8 cellular contexts compared by ENCODE assay signal in the genomic region with DNA sequence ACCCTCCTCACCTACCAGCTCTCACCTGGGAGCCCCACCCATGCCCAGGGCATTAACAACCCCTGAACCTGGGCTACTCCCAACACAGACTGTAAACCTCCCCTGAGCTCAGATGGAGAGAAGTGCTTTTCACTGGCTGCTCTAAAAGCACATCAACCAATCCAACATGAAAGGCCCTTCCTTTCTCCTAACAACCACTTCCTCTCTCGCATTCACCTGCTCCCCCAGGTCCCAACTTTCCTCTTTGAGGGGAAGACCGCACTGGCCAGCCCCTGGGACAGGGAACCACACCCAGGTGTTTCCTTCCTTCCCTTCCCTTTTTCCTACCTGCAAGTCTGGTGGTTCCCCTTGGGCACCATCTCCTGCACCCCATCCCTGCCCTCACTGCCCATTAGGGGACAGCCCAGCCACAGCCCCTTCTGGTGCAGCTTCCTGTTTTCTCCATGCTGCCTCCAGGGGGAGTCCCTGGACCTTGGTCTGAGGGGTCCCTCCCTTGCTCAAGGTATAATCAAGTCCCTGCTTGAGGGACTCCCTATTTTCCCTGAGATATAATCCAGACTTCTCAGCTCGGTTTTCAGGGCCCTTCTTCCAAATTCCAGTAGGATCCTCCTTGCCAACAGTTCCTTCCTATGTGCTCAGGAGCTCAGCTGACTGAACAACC. TPM values are rescaled to one million over a fixed set of nuclear protein-coding genes. Genes with fewer than 3 reads are reported as not detected.
DNase-seq lines count a peak whose midpoint lies in the region; ATAC-seq and TF ChIP-seq lines count a peak whose summit lies in the region.

No MANE protein-coding gene starts in this region.

- intact Hi-C loops in Caco-2 (cut with micrococcal nuclease; ENCODE audit: unreplicated experiment) (no loop called here), right lobe of liver (cut with DNase I) (no loop called here)

- H3K27me3 Mint-ChIP-seq in Caco-2 (ENCODE audit: insufficient read depth, unreplicated experiment) = no peaks in the 10 kb centered on the region
- H3K27me3 Mint-ChIP-seq in HFFc6 (ENCODE audit: insufficient read depth) = peaks cover 15% of the 10 kb centered on the region

- H3K36me3 ChIP-seq in Caco-2 (ENCODE audit: control insufficient read depth, insufficient read depth, low read length) (no peaks in the 10 kb centered on the region), adipocyte (ENCODE audit: control insufficient read depth, insufficient read depth, low read length, severe bottlenecking) (no peaks in the 10 kb centered on the region), right lobe of liver (no peaks in the 10 kb centered on the region)

- CTCF ChIA-PET in Caco-2 (lab: Charles Lee) = interaction anchor here (0.6 to 1.2 kb wide), 7 partner anchors 9 to 77 kb away, joined by 3 to 8 read pairs (median 3); no protein-coding TSS in a partner anchor

- H3K36me3 Mint-ChIP-seq in Caco-2 (ENCODE audit: insufficient read depth, unreplicated experiment) (no peaks in the 10 kb centered on the region), HFFc6 (ENCODE audit: low read depth) (no peaks in the 10 kb centered on the region)

- H3K27ac ChIP-seq in right lobe of liver = peak overlapping the region in 2 of 3 donors; percentile 71 to 87

- H3K4me1 ChIP-seq in Caco-2 = no peaks in the 10 kb centered on the region; the same call in 1 of the 2 replicates
- peaks cover 12% of the 10 kb centered on the region for H3K4me1 ChIP-seq in adipocyte (ENCODE audit: control insufficient read depth, insufficient read depth, low read length)
- peaks cover 0 to 62% (median 19%) of the 10 kb centered on the region in 4 donors for H3K4me1 ChIP-seq in right lobe of liver

- H3K4me3 Mint-ChIP-seq in Caco-2 (ENCODE audit: unreplicated experiment) = no peak overlapping the region
- no peak overlapping the region for H3K4me3 Mint-ChIP-seq in HFFc6

- H3K9ac ChIP-seq in adipocyte (ENCODE audit: low read length) = no peak overlapping the region

- TF ChIP-seq POLR2A in right lobe of liver (IDR thresholded peaks at IDR 0.05) = no peak

- peak in 1 of 4 donors; percentile 21 for ATAC-seq in right lobe of liver
- no peak for ATAC-seq in HG02610 (IDR thresholded peaks at IDR 0.05; ENCODE audit: unreplicated experiment)
- no peak for ATAC-seq in GM21825 (IDR thresholded peaks at IDR 0.05; ENCODE audit: unreplicated experiment)
- no peak for ATAC-seq in GM21619 (IDR thresholded peaks at IDR 0.05; ENCODE audit: unreplicated experiment)

- WGBS in right lobe of liver (ENCODE audit: insufficient coverage, low coverage, low lambda C conversion rate, missing lambda C conversion rate) = 50% methylated on average over 3 of the region's 3 CpGs

- no TSS peak for BruUV-seq in Caco-2 (replicated peaks; lab: Mats Ljungman, UMichigan)

- peak; percentile 61 to 62 for DNase-seq in Caco-2
- no peak for DNase-seq in HFFc6
- DNase-seq in adipocyte (ENCODE audit: low read depth) = peak; percentile 43
- no peak for DNase-seq in right lobe of liver
- no peak for DNase-seq in stimulated activated CD4-positive, alpha-beta T cell treated with anti-CD3 and anti-CD28 coated beads, Interleukin-2, amount 100 ng/mL, for 24 hours

- TF ChIP-seq CTCF in Caco-2 (IDR thresholded peaks at IDR 0.05; ENCODE audit: insufficient read depth in 1 of 2, low read depth in 1 of 2, low read length in 1 of 2, severe bottlenecking in 1 of 2, unreplicated experiment in 1 of 2) = peak; percentile 32 to 60
- TF ChIP-seq CTCF in HFFc6 (IDR thresholded peaks at IDR 0.05) = peak; percentile 71
- TF ChIP-seq CTCF in right lobe of liver (IDR thresholded peaks at IDR 0.05) = peak; percentile 25 to 39 (median 26)

- H3K27ac Mint-ChIP-seq in Caco-2 (ENCODE audit: unreplicated experiment) = no peak overlapping the region
- no peak overlapping the region for H3K27ac Mint-ChIP-seq in HFFc6

- H3K9me3 Mint-ChIP-seq in Caco-2 (ENCODE audit: unreplicated experiment) (no peaks in the 10 kb centered on the region), HFFc6 (no peaks in the 10 kb centered on the region)

- H3K4me3 ChIP-seq in Caco-2 (ENCODE audit: low read depth, low read length) = no peak overlapping the region
- H3K4me3 ChIP-seq in adipocyte (ENCODE audit: low read length) = no peak overlapping the region
- no peak overlapping the region for H3K4me3 ChIP-seq in right lobe of liver

- H3K4me1 Mint-ChIP-seq in Caco-2 (ENCODE audit: low read depth, unreplicated experiment) (peaks cover 10% of the 10 kb centered on the region), HFFc6 (ENCODE audit: low read depth) (peaks cover 6% of the 10 kb centered on the region)

- H3K9me3 ChIP-seq in Caco-2 (no peaks in the 10 kb centered on the region), adipocyte (ENCODE audit: control insufficient read depth, low read length) (no peaks in the 10 kb centered on the region), right lobe of liver (no peaks in the 10 kb centered on the region)

- H3K27me3 ChIP-seq in Caco-2 (replicated peaks; ENCODE audit: control insufficient read depth, insufficient read depth, low read length) (no peaks in the 10 kb centered on the region), adipocyte (replicated peaks; ENCODE audit: control insufficient read depth, insufficient read depth, low read length) (peaks cover 6% of the 10 kb centered on the region), right lobe of liver (no peaks in the 10 kb centered on the region)

- POLR2A ChIA-PET in Caco-2 (lab: Charles Lee) = interaction anchor here (0.5 kb wide), 1 partner anchor 23 kb away, joined by 3 read pairs; no protein-coding TSS in a partner anchor

RNA-seq across cellular contexts. Expression of a gene that starts 30.5 kb away (rescaled TPM):
- total RNA-seq in Caco-2 (2022) = 18.0 and 26.0 TPM in 2 replicates
- total RNA-seq in HFFc6 (2021; fragmentation: NEBNext Ultra II Directional; extraction: Animal tissue kit (Norgen Biotek cat#: 25700)) = 10 to 100 TPM; 23.0 to 28.2 (median 25.7) TPM
- 10 to 100 TPM; 15.1 to 21.6 (median 19.0) TPM for total RNA-seq in right lobe of liver

Comparison
In these comparisons a context has a peak if more than half of its experiments do, and no peak if none do; other contexts are left out.
1. DNase-seq: peak in Caco-2 (2 of 2) and adipocyte (single experiment); none in HFFc6 (single experiment), right lobe of liver (0 of 3) and stimulated activated CD4-positive, alpha-beta T cell treated with anti-CD3 and anti-CD28 coated beads, Interleukin-2, amount 100 ng/mL, for 24 hours (0 of 2).
2. Peak in every context shown above with its lines, with median percentiles within 50 percentile points of each other: CTCF ChIP-seq.